8 cellular contexts compared by ENCODE assay signal in the genomic region with DNA sequence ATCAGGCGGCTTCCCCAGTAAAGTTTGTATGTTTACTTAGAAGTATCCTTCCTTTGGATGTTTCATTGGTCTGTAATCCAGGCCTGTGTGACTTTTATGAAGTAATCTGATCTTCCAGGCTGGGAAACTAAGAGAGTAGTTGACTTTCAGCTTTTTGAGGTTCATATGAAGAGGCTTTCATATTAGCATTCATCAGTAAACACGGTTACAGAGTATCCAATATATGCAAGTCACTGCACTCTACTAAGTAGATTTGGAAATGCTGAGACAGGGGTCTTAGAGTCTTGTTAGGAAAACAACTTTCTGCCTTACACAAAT. TPM values are rescaled to one million over a fixed set of nuclear protein-coding genes. Genes with fewer than 3 reads are reported as not detected.
DNase-seq lines count a peak whose midpoint lies in the region; ATAC-seq and TF ChIP-seq lines count a peak whose summit lies in the region.

No MANE protein-coding gene starts in this region.

- H3K36me3 ChIP-seq in MG63 = peaks cover 18% of the 10 kb centered on the region

- H3K4me3 Mint-ChIP-seq in CD4-positive, alpha-beta T cell = peak overlapping the region; percentile 99
- peak overlapping the region; percentile 97 for H3K4me3 Mint-ChIP-seq in natural killer cell

- DNase-seq in CD4-positive, alpha-beta T cell = no peak
- DNase-seq in MG63 (no peak), dermis blood vessel endothelial cell (peak; percentile 44), natural killer cell (no peak), HuH-7.5 (ENCODE audit: low spot score) (no peak), sciatic nerve (ENCODE audit: low spot score) (no peak)

- intact Hi-C loops in CD4-positive, alpha-beta T cell (cut with DNase I, micrococcal nuclease) = loop anchor here in 1 of 2 experiments (2.0 to 10.0 kb wide), 3 partner anchors 684 to 1222 kb away; partner anchors contain the start of genes LMBRD2, SKP2 and SPEF2
- intact Hi-C loops in natural killer cell (cut with micrococcal nuclease) = no loop called here
- intact Hi-C loops in sciatic nerve (cut with DNase I) = no loop called here

- peaks cover 47% of the 10 kb centered on the region for H3K36me3 Mint-ChIP-seq in CD4-positive, alpha-beta T cell (ENCODE audit: low read depth)
- peaks cover 2% of the 10 kb centered on the region for H3K36me3 Mint-ChIP-seq in natural killer cell

- H3K27me3 ChIP-seq in CD4-positive, alpha-beta T cell (ENCODE audit: control insufficient read depth, insufficient read depth, low read length) = no peaks in the 10 kb centered on the region
- no peaks in the 10 kb centered on the region for H3K27me3 ChIP-seq in MG63

- peaks cover 37% of the 10 kb centered on the region for H3K4me1 Mint-ChIP-seq in CD4-positive, alpha-beta T cell (ENCODE audit: low read depth)
- peaks cover 23 to 34% of the 10 kb centered on the region in 2 donors for H3K4me1 Mint-ChIP-seq in natural killer cell

- ATAC-seq in CD4-positive, alpha-beta T cell (ENCODE audit: poor library complexity) = no peak
- ATAC-seq in natural killer cell = no peak
- ATAC-seq in GM19452 (IDR thresholded peaks at IDR 0.05; ENCODE audit: unreplicated experiment) = no peak
- no peak for ATAC-seq in GM21528 (IDR thresholded peaks at IDR 0.05; ENCODE audit: low FRiP score, unreplicated experiment)
- ATAC-seq in sciatic nerve = no peak

- CTCF ChIA-PET in CD4-positive, alpha-beta T cell (lab: Charles Lee) = interaction anchor here (0.7 to 2.6 kb wide), 3 partner anchors 15 to 1312 kb away, joined by 3 to 16 read pairs (median 3); partner anchors contain the start of genes BRIX1, NADK2 and RAD1

- TF ChIP-seq CTCF in CD4-positive, alpha-beta T cell (IDR thresholded peaks at IDR 0.05) = no peak
- TF ChIP-seq CTCF in natural killer cell (IDR thresholded peaks at IDR 0.05) = no peak

- H3K4me3 ChIP-seq in MG63 = peak overlapping the region; percentile 95

- peak overlapping the region; percentile 95 for H3K27ac Mint-ChIP-seq in CD4-positive, alpha-beta T cell
- H3K27ac Mint-ChIP-seq in natural killer cell = peak overlapping the region; percentile 91 to 96

- no peaks in the 10 kb centered on the region for H3K9me3 Mint-ChIP-seq in CD4-positive, alpha-beta T cell
- no peaks in the 10 kb centered on the region for H3K9me3 Mint-ChIP-seq in natural killer cell

- POLR2A ChIA-PET in CD4-positive, alpha-beta T cell (lab: Charles Lee) = interaction anchor here (0.6 to 3.6 kb wide), 14 partner anchors 9 to 1579 kb away, joined by 3 to 217 read pairs (median 6); partner anchors contain the start of genes AMACR, BRIX1, IL7R and LMBRD2

- no peaks in the 10 kb centered on the region for H3K9me3 ChIP-seq in CD4-positive, alpha-beta T cell (ENCODE audit: control insufficient read depth, low read length)
- H3K9me3 ChIP-seq in MG63 = no peaks in the 10 kb centered on the region

- H3K27me3 Mint-ChIP-seq in CD4-positive, alpha-beta T cell = no peaks in the 10 kb centered on the region
- no peaks in the 10 kb centered on the region for H3K27me3 Mint-ChIP-seq in natural killer cell (ENCODE audit: low read depth in 2 of 2)

- H3K27ac ChIP-seq in CD4-positive, alpha-beta T cell (ENCODE audit: low read depth, low read length) = peak overlapping the region; percentile 72

RNA-seq across cellular contexts. Expression of gene DNAJC21, which starts 1.1 kb away (rescaled TPM):
- total RNA-seq in CD4-positive, alpha-beta T cell = 10 to 100 TPM; 47.9 to 50.4 TPM
- 17.5 and 26.9 TPM in 2 replicates for total RNA-seq in MG63 (2014; rRNA removed; shearing (Covaris generic); ENCODE audit: low replicate concordance)
- total RNA-seq in dermis blood vessel endothelial cell = 44.1 and 48.0 TPM in 2 replicates
- total RNA-seq in natural killer cell = 10 to 100 TPM; 46.8 to 57.9 (median 56.1) TPM
- 48.3 TPM for total RNA-seq in sciatic nerve

RNA-seq across cellular contexts. Expression of gene BRIX1, which starts 15.0 kb away (rescaled TPM):
- 10 to 100 TPM; 29.7 to 30.2 TPM for total RNA-seq in CD4-positive, alpha-beta T cell
- total RNA-seq in MG63 (2014; rRNA removed; shearing (Covaris generic); ENCODE audit: low replicate concordance) = 80.9 and 83.9 TPM in 2 replicates
- total RNA-seq in dermis blood vessel endothelial cell (27.7 and 28.6 TPM in 2 replicates), natural killer cell (10 to 100 TPM; 18.0 to 30.9 (median 30.6) TPM), sciatic nerve (20.3 TPM)

RNA-seq across cellular contexts. Expression of gene RAD1, which starts 15.2 kb away (rescaled TPM):
- total RNA-seq in CD4-positive, alpha-beta T cell = 10 to 100 TPM; 26.7 to 29.2 TPM
- total RNA-seq in MG63 (2014; rRNA removed; shearing (Covaris generic); ENCODE audit: low replicate concordance) = 30.9 and 36.2 TPM in 2 replicates
- 13.8 and 18.5 TPM in 2 replicates for total RNA-seq in dermis blood vessel endothelial cell
- 10 to 100 TPM; 24.3 to 30.9 (median 29.7) TPM for total RNA-seq in natural killer cell
- 16.3 TPM for total RNA-seq in sciatic nerve
